In the genomic region with DNA sequence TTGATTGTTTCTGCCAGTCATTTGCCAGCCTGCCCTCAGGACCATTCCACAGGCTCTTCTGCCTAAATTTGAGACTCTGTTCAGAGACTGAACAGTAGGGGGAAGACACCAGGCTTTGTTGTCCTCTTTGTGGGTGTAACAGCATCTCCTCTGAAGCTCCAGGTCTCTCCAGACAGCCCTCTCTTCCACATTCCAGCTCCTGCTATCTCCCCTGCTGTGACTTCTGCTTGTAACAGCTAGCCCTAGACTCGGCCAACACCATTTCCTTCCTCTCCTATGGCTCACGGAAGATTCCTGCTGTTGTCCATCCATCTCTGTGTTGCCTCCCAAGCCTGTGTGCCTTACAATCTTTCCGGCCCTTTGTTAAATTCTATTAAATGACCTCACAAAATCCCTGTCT, we compare ENCODE assay signal across 15 cellular contexts. TPM values are rescaled to one million over a fixed set of nuclear protein-coding genes. Genes with fewer than 3 reads are reported as not detected.
DNase-seq lines count a peak whose midpoint lies in the region; ATAC-seq and TF ChIP-seq lines count a peak whose summit lies in the region.
"Had no signal": no experiment of that assay in that cellular context is flagged by ENCODE, and none has a peak within 500 bp of the region (broad histone marks: within the 10 kb centered on the region; RNA-seq: fewer than 3 reads in every experiment).

No MANE protein-coding gene starts in this region.

- H3K9me3 Mint-ChIP-seq in activated CD4-positive, alpha-beta T cell treated with anti-CD3 and anti-CD28 coated beads for 36 hours (ENCODE audit: low read depth): peaks cover 3% of the 10 kb centered on the region
- H3K9me3 Mint-ChIP-seq in endodermal cell (peaks cover 3% of the 10 kb centered on the region), osteocyte (ENCODE audit: unreplicated experiment) (no peaks in the 10 kb centered on the region)

- peaks cover 17% of the 10 kb centered on the region for H3K4me1 Mint-ChIP-seq in activated CD4-positive, alpha-beta T cell treated with anti-CD3 and anti-CD28 coated beads for 36 hours
- H3K4me1 Mint-ChIP-seq in endodermal cell: peaks cover 19% of the 10 kb centered on the region
- H3K4me1 Mint-ChIP-seq in osteocyte (ENCODE audit: unreplicated experiment): peaks cover 20% of the 10 kb centered on the region

- intact Hi-C loops in activated CD4-positive, alpha-beta T cell treated with anti-CD3 and anti-CD28 coated beads for 36 hours (cut with DNase I, micrococcal nuclease): no loop called here

- H3K4me3 ChIP-seq in NT2/D1 (ENCODE audit: insufficient read length, low read depth) (no peak overlapping the region), endodermal cell (ENCODE audit: low read length) (no peak overlapping the region)
- H3K4me3 ChIP-seq: MG63 had no signal

- H3K27me3 ChIP-seq in NT2/D1 (ENCODE audit: insufficient read depth, insufficient read length) (no peaks in the 10 kb centered on the region), endodermal cell (ENCODE audit: control insufficient read depth, insufficient read depth, low read length, poor library complexity, severe bottlenecking) (no peaks in the 10 kb centered on the region)
- H3K27me3 ChIP-seq: MG63 had no signal

- peak; percentile 25 for TF ChIP-seq CTCF in endodermal cell (conservative IDR thresholded peaks at IDR 0.05)
- TF ChIP-seq CTCF in osteocyte (IDR thresholded peaks at IDR 0.05): no peak
- TF ChIP-seq CTCF in GM13976 (IDR thresholded peaks at IDR 0.05; ENCODE audit: borderline replicate concordance, control extremely low read depth, extremely low read depth, insufficient read depth, missing control alignments): no peak

- ATAC-seq in activated CD4-positive, alpha-beta T cell treated with anti-CD3 and anti-CD28 coated beads for 36 hours: no peak
- ATAC-seq in HG02763 (IDR thresholded peaks at IDR 0.05; ENCODE audit: unreplicated experiment): no peak

- H3K4me3 Mint-ChIP-seq in activated CD4-positive, alpha-beta T cell treated with anti-CD3 and anti-CD28 coated beads for 36 hours: no peak overlapping the region
- H3K4me3 Mint-ChIP-seq in endodermal cell (no peak overlapping the region), osteocyte (ENCODE audit: unreplicated experiment) (no peak overlapping the region)

- in situ Hi-C loops in GM13976 (cut with MboI; ENCODE audit: low sequenced_read_pairs, unreplicated experiment): no loop called here

- WGBS in endodermal cell (ENCODE audit: insufficient coverage in 1 of 2, insufficient read length in 1 of 2), 2 experiments: 65 to 78% methylated on average over 2 to 3 of the region's 3 CpGs

- no peaks in the 10 kb centered on the region for H3K9me3 ChIP-seq in NT2/D1 (ENCODE audit: insufficient read depth, low read length)
- no peaks in the 10 kb centered on the region for H3K9me3 ChIP-seq in endodermal cell (ENCODE audit: control insufficient read depth, low read length)
- H3K9me3 ChIP-seq: MG63 had no signal

- H3K27me3 Mint-ChIP-seq in activated CD4-positive, alpha-beta T cell treated with anti-CD3 and anti-CD28 coated beads for 36 hours: no peaks in the 10 kb centered on the region
- H3K27me3 Mint-ChIP-seq in endodermal cell (ENCODE audit: insufficient read depth): no peaks in the 10 kb centered on the region
- H3K27me3 Mint-ChIP-seq in osteocyte (ENCODE audit: unreplicated experiment): no peaks in the 10 kb centered on the region

- H3K27ac ChIP-seq in endodermal cell (ENCODE audit: low read depth, low read length): no peak overlapping the region
- H3K27ac ChIP-seq: 22Rv1 had no signal

- H3K9ac ChIP-seq in NT2/D1 (ENCODE audit: insufficient read length, low read depth) (no peak overlapping the region), endodermal cell (ENCODE audit: extremely low read depth, low read length, poor library complexity, severe bottlenecking) (no peak overlapping the region)

- POLR2A ChIA-PET in activated CD4-positive, alpha-beta T cell treated with anti-CD3 and anti-CD28 coated beads for 36 hours (lab: Charles Lee): no interaction called here

- H3K36me3 ChIP-seq in NT2/D1 (ENCODE audit: insufficient read depth, insufficient read length, low read length) (peaks cover 9% of the 10 kb centered on the region), endodermal cell (ENCODE audit: control insufficient read depth, insufficient read depth, low read length) (peaks cover 18% of the 10 kb centered on the region)

- peak overlapping the region; percentile 5 for H3K27ac Mint-ChIP-seq in activated CD4-positive, alpha-beta T cell treated with anti-CD3 and anti-CD28 coated beads for 36 hours
- no peak overlapping the region for H3K27ac Mint-ChIP-seq in endodermal cell
- peak overlapping the region; percentile 3 for H3K27ac Mint-ChIP-seq in osteocyte (ENCODE audit: unreplicated experiment)

- no peaks in the 10 kb centered on the region for H3K4me1 ChIP-seq in NT2/D1 (ENCODE audit: insufficient read depth, insufficient read length)
- peaks cover 4% of the 10 kb centered on the region for H3K4me1 ChIP-seq in endodermal cell (ENCODE audit: control insufficient read depth, insufficient read depth, low read length)

- peaks cover 66% of the 10 kb centered on the region for H3K36me3 Mint-ChIP-seq in activated CD4-positive, alpha-beta T cell treated with anti-CD3 and anti-CD28 coated beads for 36 hours (ENCODE audit: low read depth)
- H3K36me3 Mint-ChIP-seq in endodermal cell (ENCODE audit: low read depth) (peaks cover 32% of the 10 kb centered on the region), osteocyte (ENCODE audit: unreplicated experiment) (peaks cover 15% of the 10 kb centered on the region)

- CTCF ChIA-PET in activated CD4-positive, alpha-beta T cell treated with anti-CD3 and anti-CD28 coated beads for 36 hours (lab: Charles Lee): interaction anchor here (0.5 to 0.7 kb wide), 2 partner anchors 12 to 37 kb away, joined by 3 read pairs; no protein-coding TSS in a partner anchor

- DNase-seq in activated CD4-positive, alpha-beta T cell treated with anti-CD3 and anti-CD28 coated beads for 36 hours: no peak
- DNase-seq in activated CD4-positive, alpha-beta T cell treated with anti-CD3 and anti-CD28 coated beads, Interleukin-2, amount 50 U/mL, for 4 hours: no peak
- DNase-seq in NT2/D1 (ENCODE audit: low read depth, low spot score): peak; percentile 11
- peak; percentile 70 for DNase-seq in endodermal cell
- no peak for DNase-seq in osteocyte (ENCODE audit: extremely low spot score, unreplicated experiment)
- DNase-seq in GM13976 (ENCODE audit: low spot score): no peak
- DNase-seq in activated CD4-positive, CD25-positive, alpha-beta regulatory T cell (lab: John Stamatoyannopoulos, UW): no peak
- DNase-seq: DMS 273 treated with DMSO at 0.1 percent for 48 hours, HCEC 1CT, MG63, NCI-H1092 treated with DMSO at 0.1 percent for 48 hours, NCI-H187 treated with DMSO at 0.1 percent for 48 hours, NCI-H446 had no signal

RNA-seq across cellular contexts. Expression of a gene that starts 40.2 kb away (rescaled TPM):
- total RNA-seq in activated CD4-positive, alpha-beta T cell treated with anti-CD3 and anti-CD28 coated beads for 36 hours: 10 to 100 TPM; 58.2 to 61.1 TPM
- total RNA-seq in endodermal cell (10 to 100 TPM; 42.4 to 57.3 TPM), osteocyte (32.1 and 33.1 TPM in 2 replicates)
- 49.2 TPM for polyA plus RNA-seq in endodermal cell (2013, experiment 1 of 2)
- 43.8 TPM for polyA plus RNA-seq in endodermal cell (2013, experiment 2 of 2)

Comparison
In these comparisons a context has a peak if more than half of its experiments do, and no peak if none do; other contexts are left out.
1. DNase-seq: peak in NT2/D1 (single experiment) and endodermal cell (single experiment); none in activated CD4-positive, alpha-beta T cell treated with anti-CD3 and anti-CD28 coated beads for 36 hours (single experiment), activated CD4-positive, alpha-beta T cell treated with anti-CD3 and anti-CD28 coated beads, Interleukin-2, amount 50 U/mL, for 4 hours (0 of 2), osteocyte (single experiment), GM13976 (single experiment) and activated CD4-positive, CD25-positive, alpha-beta regulatory T cell (0 of 4).